In genomic region chr2:131034122-131035051, GRCh38 we compare ENCODE assay signal across 8 cellular contexts. TPM values are rescaled to one million over a fixed set of nuclear protein-coding genes. Genes with fewer than 3 reads are reported as not detected.
A peak's percentile ranks its signal among the peaks of the same experiment; 100 is the strongest.
DNase-seq lines count a peak whose midpoint lies in the region; ATAC-seq and TF ChIP-seq lines count a peak whose summit lies in the region.

No MANE protein-coding gene starts in this region.

- peak overlapping the region; percentile 47 for H3K4me3 ChIP-seq in BJ (ENCODE audit: low read depth, low read length)
- peak overlapping the region; percentile 27 for H3K4me3 ChIP-seq in epithelial cell of esophagus (ENCODE audit: low read length)
- no peak overlapping the region for H3K4me3 ChIP-seq in effector memory CD4-positive, alpha-beta T cell (ENCODE audit: insufficient read depth, low read depth, low read length, poor library complexity, severe bottlenecking)

- no peak overlapping the region for H3K27ac ChIP-seq in effector memory CD4-positive, alpha-beta T cell (ENCODE audit: insufficient read depth, low read length, poor library complexity, severe bottlenecking)

- ATAC-seq in omental fat pad (ENCODE audit: low FRiP score) (peak; percentile 75), GM18861 (IDR thresholded peaks at IDR 0.05; ENCODE audit: unreplicated experiment) (no peak), HG02571 (IDR thresholded peaks at IDR 0.05; ENCODE audit: unreplicated experiment) (no peak), HG02588 (IDR thresholded peaks at IDR 0.05; ENCODE audit: unreplicated experiment) (no peak)

- CTCF ChIA-PET in BJ (lab: Yijun Ruan, JAX), result no interaction called here

- H3K36me3 ChIP-seq in BJ (ENCODE audit: control insufficient read depth, insufficient read depth, low read length), result no peaks in the 10 kb centered on the region
- no peaks in the 10 kb centered on the region for H3K36me3 ChIP-seq in effector memory CD4-positive, alpha-beta T cell (ENCODE audit: control insufficient read depth, insufficient read depth, low read length)

- no peaks in the 10 kb centered on the region for H3K27me3 ChIP-seq in BJ (ENCODE audit: control insufficient read depth, insufficient read depth, low read length)
- H3K27me3 ChIP-seq in effector memory CD4-positive, alpha-beta T cell (replicated peaks; ENCODE audit: control insufficient read depth, insufficient read depth, low read length, poor library complexity, severe bottlenecking), result peaks cover 6% of the 10 kb centered on the region

- POLR2A ChIA-PET in BJ (lab: Charles Lee), result interaction anchor here (0.6 kb wide), 2 partner anchors 12 to 55 kb away, joined by 4 to 8 read pairs; no protein-coding TSS in a partner anchor

- H3K4me1 ChIP-seq in effector memory CD4-positive, alpha-beta T cell (ENCODE audit: control insufficient read depth, insufficient read depth, low read length, poor library complexity, severe bottlenecking), result no peaks in the 10 kb centered on the region

- TF ChIP-seq CTCF in BJ (IDR thresholded peaks at IDR 0.05; ENCODE audit: insufficient read depth, low read depth, low read length), result no peak
- no peak for TF ChIP-seq CTCF in epithelial cell of esophagus (IDR thresholded peaks at IDR 0.05; ENCODE audit: insufficient read depth, low read depth, low read length, missing control alignments)
- TF ChIP-seq CTCF in omental fat pad (IDR thresholded peaks at IDR 0.05), result no peak

- H3K9me3 ChIP-seq in effector memory CD4-positive, alpha-beta T cell (ENCODE audit: control insufficient read depth, low read length), result no peaks in the 10 kb centered on the region

- DNase-seq in BJ (ENCODE audit: low read depth), result no peak
- peak; percentile 33 for DNase-seq in NCI-H510A (lab: John Stamatoyannopoulos, UW)
- peak; percentile 62 for DNase-seq in epithelial cell of esophagus (ENCODE audit: low read depth)
- no peak for DNase-seq in omental fat pad (ENCODE audit: low spot score)
- no peak for DNase-seq in effector memory CD4-positive, alpha-beta T cell

RNA-seq across cellular contexts. Expression of gene FAM168B, which starts 58.9 kb away (rescaled TPM):
- 62.9 and 85.6 TPM in 2 replicates for polyA plus RNA-seq in BJ (2011; rRNA removed)
- 75.1 and 116 TPM in 2 replicates for polyA minus RNA-seq in BJ (2011; rRNA and poly(A)+ RNA removed)
- total RNA-seq in omental fat pad, result 100 to 1,000 TPM in 3 of 4 donors, 10 to 100 TPM in 1; 97.7 to 137 (median 122) TPM

Comparison
In these comparisons a context has a peak if more than half of its experiments do, and no peak if none do; other contexts are left out.
1. DNase-seq: peak in NCI-H510A (single experiment) and epithelial cell of esophagus (single experiment); none in BJ (single experiment), omental fat pad (single experiment) and effector memory CD4-positive, alpha-beta T cell (0 of 3).